21 cellular contexts compared by ENCODE assay signal in genomic region chr10:55519264-55519663, GRCh38.
A peak's percentile ranks its signal among the peaks of the same experiment; 100 is the strongest.
DNase-seq lines count a peak whose midpoint lies in the region; ATAC-seq, FAIRE-seq and TF ChIP-seq lines count a peak whose summit lies in the region.
"Had no signal": no experiment of that assay in that cellular context is flagged by ENCODE, and none has a peak within 500 bp of the region (broad histone marks: within the 10 kb centered on the region; RNA-seq: fewer than 3 reads in every experiment).

No MANE protein-coding gene starts in this region.

- no peak overlapping the region for H4K5ac ChIP-seq in H1 (ENCODE audit: insufficient read length, low read depth, low read length)

- peaks cover 4% of the 10 kb centered on the region for H3K36me3 Mint-ChIP-seq in natural killer cell treated with Interleukin-12 subunit alpha and Interleukin-12 subunit beta and Interleukin-15 and Interleukin-18, amount 100 ng/mL, for 72 hours
- H3K36me3 Mint-ChIP-seq in CD4-positive, alpha-beta T cell (ENCODE audit: low read depth): no peaks in the 10 kb centered on the region

- ATAC-seq in natural killer cell treated with Interleukin-12 subunit alpha and Interleukin-12 subunit beta and Interleukin-15 and Interleukin-18, amount 100 ng/mL, for 72 hours: no peak
- no peak for ATAC-seq in CD4-positive, alpha-beta T cell (ENCODE audit: poor library complexity)
- ATAC-seq: Panc1 had no signal

- H2BK20ac ChIP-seq in H1 (ENCODE audit: low read length): no peak overlapping the region

- H3K27ac ChIP-seq in KOPT-K1 (ENCODE audit: low read depth, low read length, poor library complexity, severe bottlenecking) (peak overlapping the region; percentile 60), H1 (ENCODE audit: low read depth, low read length) (no peak overlapping the region), kidney (ENCODE audit: low read depth in 2 of 2, low read length in 2 of 2) (no peak overlapping the region)
- no peak overlapping the region for H3K27ac ChIP-seq in CD4-positive, alpha-beta T cell (ENCODE audit: low read depth, low read length)

- H2AFZ ChIP-seq in H1 (ENCODE audit: low read length): no peak overlapping the region

- H3K14ac ChIP-seq in H1 (ENCODE audit: insufficient read length): no peak overlapping the region

- H3K27me3 Mint-ChIP-seq in natural killer cell treated with Interleukin-12 subunit alpha and Interleukin-12 subunit beta and Interleukin-15 and Interleukin-18, amount 100 ng/mL, for 72 hours: no peaks in the 10 kb centered on the region
- H3K27me3 Mint-ChIP-seq in CD4-positive, alpha-beta T cell: no peaks in the 10 kb centered on the region

- no peak overlapping the region for H3K56ac ChIP-seq in H1 (replicated peaks; ENCODE audit: insufficient read length, low read depth, low read length)

- H3K4me3 Mint-ChIP-seq in natural killer cell treated with Interleukin-12 subunit alpha and Interleukin-12 subunit beta and Interleukin-15 and Interleukin-18, amount 100 ng/mL, for 72 hours: no peak overlapping the region
- H3K4me3 Mint-ChIP-seq in CD4-positive, alpha-beta T cell: no peak overlapping the region
- H3K4me3 Mint-ChIP-seq: H9; HFFc6; T-helper 1 cell treated with Interleukin-12 subunit alpha and Interleukin-12 subunit beta and Interleukin-4 antibody, amounts not matched to agents 30 μg/mL and 1 μg/mL, for 36 hours had no signal

- no peaks in the 10 kb centered on the region for H3K4me1 ChIP-seq in H1 (replicated peaks in 1 of 4; ENCODE audit: control insufficient read depth in 3 of 4, insufficient read depth in 4 of 4, low read length in 3 of 4)
- no peaks in the 10 kb centered on the region for H3K4me1 ChIP-seq in kidney (ENCODE audit: control insufficient read depth in 1 of 2, insufficient read depth in 1 of 2, low read depth in 1 of 2, low read length in 2 of 2)

- H2BK5ac ChIP-seq in H1 (ENCODE audit: low read depth, low read length): no peak overlapping the region

- H3K23ac ChIP-seq in H1 (ENCODE audit: insufficient read length): no peak overlapping the region

- CTCF ChIA-PET in H1 (lab: Charles Lee; ENCODE audit: partially characterized antibody): interaction anchor here (0.6 kb wide), 1 partner anchor 149 kb away, joined by 3 read pairs; no protein-coding TSS in a partner anchor
- CTCF ChIA-PET in CD4-positive, alpha-beta T cell (lab: Charles Lee): no interaction called here

- H2BK15ac ChIP-seq in H1 (ENCODE audit: low read length): no peak overlapping the region

- no peak overlapping the region for H4K91ac ChIP-seq in H1 (replicated peaks; ENCODE audit: insufficient read length, low read length)

- no peak overlapping the region for H3K4me3 ChIP-seq in H1 (ENCODE audit: extremely low read depth in 1 of 4, insufficient read depth in 2 of 4, low read depth in 3 of 4, low read length in 4 of 4)
- H3K4me3 ChIP-seq in kidney (ENCODE audit: low read length in 2 of 2): no peak overlapping the region

- no peak overlapping the region for H3K4ac ChIP-seq in H1 (replicated peaks; ENCODE audit: insufficient read length, low read depth, low read length)

- H3K79me2 ChIP-seq in H1 (ENCODE audit: control insufficient read depth in 1 of 2, insufficient read depth in 2 of 2, low read length in 2 of 2): no peaks in the 10 kb centered on the region

- FAIRE-seq in G401.6 (lab: Jason Lieb, UNC): peak; percentile 48
- no peak for FAIRE-seq in H1 (lab: Jason Lieb, UNC)
- FAIRE-seq in kidney (lab: Jason Lieb, UNC): peak; percentile 54
- FAIRE-seq: D721Med had no signal

- intact Hi-C loops in kidney (cut with DNase I): no loop called here
- intact Hi-C loops in CD4-positive, alpha-beta T cell (cut with DNase I, micrococcal nuclease): no loop called here

- no peak overlapping the region for H2BK12ac ChIP-seq in H1 (ENCODE audit: low read depth, low read length)

- H3K27ac Mint-ChIP-seq in natural killer cell treated with Interleukin-12 subunit alpha and Interleukin-12 subunit beta and Interleukin-15 and Interleukin-18, amount 100 ng/mL, for 72 hours: no peak overlapping the region
- no peak overlapping the region for H3K27ac Mint-ChIP-seq in CD4-positive, alpha-beta T cell
- H3K27ac Mint-ChIP-seq: HFFc6; T-helper 1 cell treated with Interleukin-12 subunit alpha and Interleukin-12 subunit beta and Interleukin-4 antibody, amounts not matched to agents 30 μg/mL and 1 μg/mL, for 36 hours had no signal

- no peaks in the 10 kb centered on the region for H3K4me1 Mint-ChIP-seq in natural killer cell treated with Interleukin-12 subunit alpha and Interleukin-12 subunit beta and Interleukin-15 and Interleukin-18, amount 100 ng/mL, for 72 hours (ENCODE audit: low read depth in 2 of 2)
- H3K4me1 Mint-ChIP-seq in CD4-positive, alpha-beta T cell (ENCODE audit: low read depth): no peaks in the 10 kb centered on the region

- 65 to 100% methylated on average over 1 to 7 of the region's 7 CpGs for WGBS in H1 (ENCODE audit: extremely low coverage in 1 of 2, insufficient coverage in 1 of 2, insufficient read length in 1 of 2, insufficient replicate concordance in 2 of 2, low coverage in 1 of 2, low lambda C conversion rate in 2 of 2, missing lambda C conversion rate in 1 of 2), 2 experiments

- H3K9me3 Mint-ChIP-seq in natural killer cell treated with Interleukin-12 subunit alpha and Interleukin-12 subunit beta and Interleukin-15 and Interleukin-18, amount 100 ng/mL, for 72 hours: peaks cover 18% of the 10 kb centered on the region
- peaks cover 5% of the 10 kb centered on the region for H3K9me3 Mint-ChIP-seq in CD4-positive, alpha-beta T cell
- H3K9me3 Mint-ChIP-seq: H9; T-helper 1 cell treated with Interleukin-12 subunit alpha and Interleukin-12 subunit beta and Interleukin-4 antibody, amounts not matched to agents 30 μg/mL and 1 μg/mL, for 36 hours had no signal

- H3K9me3 ChIP-seq in KOPT-K1 (ENCODE audit: insufficient read depth, low read length, poor library complexity, severe bottlenecking) (no peaks in the 10 kb centered on the region), H1 (ENCODE audit: insufficient read depth in 2 of 2, low read depth in 1 of 2, low read length in 1 of 2) (no peaks in the 10 kb centered on the region), kidney (ENCODE audit: control insufficient read depth in 1 of 2, low read length in 2 of 2) (no peaks in the 10 kb centered on the region)
- no peaks in the 10 kb centered on the region for H3K9me3 ChIP-seq in CD4-positive, alpha-beta T cell (ENCODE audit: control insufficient read depth, low read length)
- H3K9me3 ChIP-seq: SK-N-SH had no signal

- H4K20me1 ChIP-seq in H1 (replicated peaks in 1 of 2; ENCODE audit: control insufficient read depth in 1 of 2, insufficient read depth in 2 of 2, low read length in 2 of 2): no peaks in the 10 kb centered on the region

- TF ChIP-seq RAD21 in H1 (IDR thresholded peaks at IDR 0.05 in 1 of 2, conservative IDR thresholded peaks at IDR 0.05 in 1 of 2; ENCODE audit: low read depth in 2 of 2, low read length in 2 of 2): no peak

- TF ChIP-seq CTCF in H1 (IDR thresholded peaks at IDR 0.05; ENCODE audit: control extremely low read depth in 1 of 3, insufficient read depth in 1 of 3, low read depth in 1 of 3, low read length in 3 of 3) (no peak), kidney (IDR thresholded peaks at IDR 0.05; ENCODE audit: borderline replicate concordance, extremely low read depth, insufficient read depth) (no peak)
- TF ChIP-seq CTCF in CD4-positive, alpha-beta T cell (IDR thresholded peaks at IDR 0.05): no peak

- no peak for TF ChIP-seq POLR2A in H1 (IDR thresholded peaks at IDR 0.05; ENCODE audit: control extremely low read depth in 1 of 2, low read depth in 2 of 2, low read length in 2 of 2)

- no peak overlapping the region for H2AK5ac ChIP-seq in H1 (ENCODE audit: low read depth, low read length)

- TF ChIP-seq EP300 in H1 (IDR thresholded peaks at IDR 0.05; ENCODE audit: borderline replicate concordance in 1 of 2, low read depth in 2 of 2, low read length in 2 of 2): no peak

- DNase-seq in H1 (ENCODE audit: low read depth in 1 of 2, low spot score in 2 of 2): no peak
- DNase-seq in kidney: no peak
- no peak for DNase-seq in natural killer cell treated with Interleukin-12 subunit alpha and Interleukin-12 subunit beta and Interleukin-15 and Interleukin-18, amount 100 ng/mL, for 72 hours (ENCODE audit: low spot score)
- no peak for DNase-seq in CD4-positive, alpha-beta T cell
- no peak for DNase-seq in NOMO-1 treated with dmso at 0.1 percent for 144 hours (lab: John Stamatoyannopoulos, UW; ENCODE audit: unreplicated experiment)
- DNase-seq: H9, HFFc6, Kasumi-1, NCI-H1092 treated with DMSO at 0.1 percent for 48 hours, NCI-H1436, NCI-H1930, NCI-H2107, NCI-H526 treated with DMSO at 0.1 percent for 48 hours, SIG-M5, SK-N-SH, SW 1271 had no signal

- H3K18ac ChIP-seq in H1 (ENCODE audit: extremely low read depth, low read length): no peak overlapping the region

- no peaks in the 10 kb centered on the region for H3K79me1 ChIP-seq in H1 (ENCODE audit: low read depth, low read length)

- no peak overlapping the region for H3K9ac ChIP-seq in H1 (replicated peaks in 1 of 4; ENCODE audit: extremely low read depth in 1 of 4, low read depth in 3 of 4, low read length in 3 of 4)
- H3K9ac ChIP-seq in kidney (ENCODE audit: low read length in 2 of 2): no peak overlapping the region
- H3K9ac ChIP-seq: SK-N-SH had no signal

- no peaks in the 10 kb centered on the region for H3K27me3 ChIP-seq in H1 (replicated peaks in 1 of 4; ENCODE audit: control insufficient read depth in 3 of 4, extremely low read depth in 1 of 4, insufficient read depth in 3 of 4, low read length in 3 of 4)
- H3K27me3 ChIP-seq in CD4-positive, alpha-beta T cell (ENCODE audit: control insufficient read depth, insufficient read depth, low read length): no peaks in the 10 kb centered on the region

- no peaks in the 10 kb centered on the region for H3K36me3 ChIP-seq in KOPT-K1 (ENCODE audit: insufficient read depth, low read length)
- H3K36me3 ChIP-seq in H1 (ENCODE audit: control insufficient read depth in 2 of 4, insufficient read depth in 4 of 4, low read length in 3 of 4): no peaks in the 10 kb centered on the region
- no peaks in the 10 kb centered on the region for H3K36me3 ChIP-seq in kidney (ENCODE audit: control insufficient read depth in 1 of 2, insufficient read depth in 2 of 2, low read length in 2 of 2)

- H3K23me2 ChIP-seq in H1 (ENCODE audit: low read depth, low read length): no peaks in the 10 kb centered on the region

- H2BK120ac ChIP-seq in H1 (replicated peaks; ENCODE audit: low read depth, low read length): no peak overlapping the region

- POLR2A ChIA-PET in H1 (lab: Charles Lee; ENCODE audit: partially characterized antibody): no interaction called here
- POLR2A ChIA-PET in CD4-positive, alpha-beta T cell (lab: Charles Lee): no interaction called here

- no peak overlapping the region for H4K8ac ChIP-seq in H1 (ENCODE audit: extremely low read depth, insufficient read depth, low read length)

- no peak overlapping the region for H3K4me2 ChIP-seq in H1 (ENCODE audit: insufficient read depth in 1 of 2, low read depth in 2 of 2, low read length in 2 of 2)
- H3K4me2 ChIP-seq: SK-N-SH had no signal

TF ChIP-seq in H1, 55 proteins besides CTCF, POLR2A, EP300 and RAD21:
- TF ChIP-seq POU5F1 (IDR thresholded peaks at IDR 0.05; ENCODE audit: low read depth, low read length): peak; percentile 55; the same call in 1 of the 2 replicates
- no peak for TF ChIP-seq CTBP2 (IDR thresholded peaks at IDR 0.05; ENCODE audit: borderline replicate concordance, insufficient read depth, insufficient read length, low read length)
TF ChIP-seq in H1: peak in this region for 1.
